8 cellular contexts compared by ENCODE assay signal in genomic region chr14:35292051-35292769, GRCh38. TPM values are rescaled to one million over a fixed set of nuclear protein-coding genes. Genes with fewer than 3 reads are reported as not detected.
A peak's percentile ranks its signal among the peaks of the same experiment; 100 is the strongest.
DNase-seq lines count a peak whose midpoint lies in the region; ATAC-seq and TF ChIP-seq lines count a peak whose summit lies in the region.

TSS of gene PSMA6 (plus strand) at chr14:35292382. CDS start at chr14:35292477, 95 bp downstream.

- no peaks in the 10 kb centered on the region for H3K9me3 Mint-ChIP-seq in activated CD4-positive, alpha-beta T cell treated with anti-CD3 and anti-CD28 coated beads for 36 hours (ENCODE audit: low read depth)

- intact Hi-C loops in activated CD4-positive, alpha-beta T cell treated with anti-CD3 and anti-CD28 coated beads for 36 hours (cut with DNase I, micrococcal nuclease) = loop anchor here (1.0 to 5.0 kb wide), 14 partner anchors 9 to 755 kb away; partner anchors contain the start of genes FAM177A1 (in 2 of the 2), NFKBIA (in 2 of the 2), PRORP (in 2 of the 2) and SRP54 (in 2 of the 2)

- H3K27me3 Mint-ChIP-seq in activated CD4-positive, alpha-beta T cell treated with anti-CD3 and anti-CD28 coated beads for 36 hours = no peaks in the 10 kb centered on the region

- TF ChIP-seq CTCF in choroid plexus epithelial cell (conservative IDR thresholded peaks at IDR 0.05; ENCODE audit: low read depth, low read length) (no peak), kidney epithelial cell (IDR thresholded peaks at IDR 0.05; ENCODE audit: insufficient read depth, low read length, poor library complexity, severe bottlenecking) (no peak)

- H3K36me3 ChIP-seq in kidney epithelial cell (ENCODE audit: control insufficient read depth, insufficient read depth, low read length) = no peaks in the 10 kb centered on the region

- peak; percentile 85 for ATAC-seq in HG03442 (IDR thresholded peaks at IDR 0.05; ENCODE audit: unreplicated experiment)
- ATAC-seq in activated CD4-positive, alpha-beta T cell treated with anti-CD3 and anti-CD28 coated beads for 36 hours = peak; percentile 86

- peak within 1 kb of the TSS; percentile 96 for H3K27ac Mint-ChIP-seq in activated CD4-positive, alpha-beta T cell treated with anti-CD3 and anti-CD28 coated beads for 36 hours

- H3K36me3 Mint-ChIP-seq in activated CD4-positive, alpha-beta T cell treated with anti-CD3 and anti-CD28 coated beads for 36 hours (ENCODE audit: low read depth) = peaks cover 31% of the 10 kb centered on the region

- POLR2A ChIA-PET in activated CD4-positive, alpha-beta T cell treated with anti-CD3 and anti-CD28 coated beads for 36 hours (lab: Charles Lee) = interaction anchor here (0.5 to 4.2 kb wide), 14 partner anchors 8 to 417 kb away, joined by 3 to 132 read pairs (median 7); partner anchors contain the start of genes NFKBIA and SRP54

- CTCF ChIA-PET in activated CD4-positive, alpha-beta T cell treated with anti-CD3 and anti-CD28 coated beads for 36 hours (lab: Charles Lee) = interaction anchor here (0.5 to 2.2 kb wide), 16 partner anchors 9 to 512 kb away, joined by 3 to 11 read pairs (median 4); partner anchors contain the start of gene NFKBIA

- peaks cover 52% of the 10 kb centered on the region for H3K4me1 Mint-ChIP-seq in activated CD4-positive, alpha-beta T cell treated with anti-CD3 and anti-CD28 coated beads for 36 hours

- H3K27me3 ChIP-seq in kidney epithelial cell (ENCODE audit: control insufficient read depth, insufficient read depth, low read length) = no peaks in the 10 kb centered on the region

- peak within 1 kb of the TSS; percentile 85 for H3K4me3 Mint-ChIP-seq in activated CD4-positive, alpha-beta T cell treated with anti-CD3 and anti-CD28 coated beads for 36 hours

- peak; percentile 99 for DNase-seq in Ammon's horn (ENCODE audit: low spot score)
- peak; percentile 79 for DNase-seq in GM19238 (ENCODE audit: insufficient read length, low spot score)
- peak; percentile 100 for DNase-seq in NCI-H524 (lab: John Stamatoyannopoulos, UW)
- peak; percentile 100 for DNase-seq in activated CD4-positive, alpha-beta T cell treated with anti-CD3 and anti-CD28 coated beads for 36 hours
- DNase-seq in choroid plexus epithelial cell (ENCODE audit: low read depth) = peak; percentile 99
- DNase-seq in kidney epithelial cell (ENCODE audit: low read depth) = peak; percentile 96
- peak; percentile 98 to 100 for DNase-seq in stimulated activated CD4-positive, alpha-beta T cell treated with anti-CD3 and anti-CD28 coated beads, Interleukin-15, amount 100 ng/mL, for 48 hours (ENCODE audit: low read depth in 2 of 2)

- H3K4me3 ChIP-seq in choroid plexus epithelial cell (ENCODE audit: low read depth, low read length) (peak within 1 kb of the TSS; percentile 92), kidney epithelial cell (ENCODE audit: low read depth, low read length) (peak within 1 kb of the TSS; percentile 63)

RNA-seq across cellular contexts. Expression of gene PSMA6, which starts in this region (rescaled TPM):
- 100 to 1,000 TPM; 374 to 425 TPM for total RNA-seq in activated CD4-positive, alpha-beta T cell treated with anti-CD3 and anti-CD28 coated beads for 36 hours
- 181 and 214 TPM in 2 replicates for total RNA-seq in kidney epithelial cell

Comparison
In these comparisons a context has a peak if more than half of its experiments do, and no peak if none do; other contexts are left out.
1. Peak in every context shown above with its lines: DNase-seq, ATAC-seq and H3K4me3 ChIP-seq.